Comparison of ENCODE assay signal across 8 cellular contexts in genomic region chr10:24383681-24384106, GRCh38.
DNase-seq lines count a peak whose midpoint lies in the region; TF ChIP-seq lines count a peak whose summit lies in the region.

No MANE protein-coding gene starts in this region.

- H3K27me3 ChIP-seq in AG04450 (ENCODE audit: control insufficient read depth, insufficient read depth, low read length) (peaks cover 6% of the 10 kb centered on the region), ovary (no peaks in the 10 kb centered on the region)

- DNase-seq in AG04450 (ENCODE audit: low read depth, low spot score) (peak; percentile 95), LNCaP clone FGC (ENCODE audit: low read depth) (peak; percentile 26), UCSD-AML1 (lab: John Stamatoyannopoulos, UW; ENCODE audit: unreplicated experiment) (peak; percentile 83), fibroblast of villous mesenchyme (ENCODE audit: low read depth) (peak; percentile 83), ovary (peak; percentile 89 to 95 (median 92)), NCI-H1694 (lab: John Stamatoyannopoulos, UW) (no peak)

- TF ChIP-seq EP300 in ovary (IDR thresholded peaks at IDR 0.05): peak; percentile 91

- no peak for TF ChIP-seq POLR2A in ovary (IDR thresholded peaks at IDR 0.05)

- H3K4me3 ChIP-seq in AG04450 (ENCODE audit: low read depth, low read length) (no peak overlapping the region), HEK293 (ENCODE audit: low read depth, low read length) (no peak overlapping the region), LNCaP clone FGC (ENCODE audit: low read depth, low read length) (no peak overlapping the region), fibroblast of villous mesenchyme (ENCODE audit: low read depth, low read length) (no peak overlapping the region), ovary (no peak overlapping the region)

- intact Hi-C loops in ovary (cut with DNase I): no loop called here

- H3K4me1 ChIP-seq in HEK293 (ENCODE audit: control insufficient read depth, insufficient read depth, low read length): peaks cover 4% of the 10 kb centered on the region
- peaks cover 1% of the 10 kb centered on the region for H3K4me1 ChIP-seq in ovary (ENCODE audit: insufficient read depth)

- peak overlapping the region; percentile 83 for H3K27ac ChIP-seq in AG04450 (ENCODE audit: low read depth, low read length)
- no peak overlapping the region; the same call in 1 of the 2 replicates for H3K27ac ChIP-seq in HEK293 (ENCODE audit: extremely low read depth, low read depth, low read length)
- H3K27ac ChIP-seq in ovary: peak overlapping the region in 1 of 2 donors; percentile 62

- 14 to 29% (median 14%) methylated on average over 10 of the region's 10 CpGs for WGBS in ovary, 3 donors

- H3K9me3 ChIP-seq in AG04450 (ENCODE audit: control insufficient read depth, insufficient read depth, low read length) (no peaks in the 10 kb centered on the region), HEK293 (ENCODE audit: control insufficient read depth, insufficient read depth, low read depth, low read length) (no peaks in the 10 kb centered on the region), ovary (no peaks in the 10 kb centered on the region)

- H3K36me3 ChIP-seq in HEK293 (ENCODE audit: control insufficient read depth in 2 of 2, insufficient read depth in 1 of 2, low read length in 2 of 2) (no peaks in the 10 kb centered on the region), ovary (no peaks in the 10 kb centered on the region)

- POLR2A ChIA-PET in AG04450 (lab: Yijun Ruan, JAX) (interaction anchor here (0.6 kb wide), 1 partner anchor 130 kb away, joined by 5 read pairs; no protein-coding TSS in a partner anchor), HEK293 (lab: Yijun Ruan, JAX) (no interaction called here)

- CTCF ChIA-PET in AG04450 (lab: Charles Lee): interaction anchor here (0.6 to 1.8 kb wide), 8 partner anchors 9 to 389 kb away, joined by 3 to 9 read pairs (median 4); no protein-coding TSS in a partner anchor
- CTCF ChIA-PET in HEK293 (lab: Yijun Ruan, JAX): interaction anchor here (0.6 to 1.7 kb wide), 17 partner anchors 8 to 826 kb away, joined by 3 to 7 read pairs (median 4); no protein-coding TSS in a partner anchor

- TF ChIP-seq CTCF in AG04450 (IDR thresholded peaks at IDR 0.05; ENCODE audit: low read depth, low read length) (peak; percentile 57), GM12872 (IDR thresholded peaks at IDR 0.05; ENCODE audit: insufficient read depth, low read depth, low read length) (peak; percentile 68), HEK293 (tag by site-specific recombination; IDR thresholded peaks at IDR 0.05) (no peak), LNCaP clone FGC (IDR thresholded peaks at IDR 0.05; ENCODE audit: control insufficient read depth, extremely low read depth, insufficient read depth) (peak; percentile 44), fibroblast of villous mesenchyme (IDR thresholded peaks at IDR 0.05; ENCODE audit: insufficient read depth, low read depth, low read length) (peak; percentile 13), ovary (IDR thresholded peaks at IDR 0.05) (peak in 2 of 3 donors; percentile 50 to 55)

TF ChIP-seq in HEK293, 187 proteins besides CTCF, POLR2A, EP300 and RAD21:
- no peak for TF ChIP-seq ZNF473 (tag by site-specific recombination; IDR thresholded peaks at IDR 0.05)
- TF ChIP-seq PRDM10 (tag by site-specific recombination; IDR thresholded peaks at IDR 0.05): peak; percentile 23; the same call in 1 of the 2 replicates
- TF ChIP-seq ZNF549 (tag by site-specific recombination; IDR thresholded peaks at IDR 0.05): no peak
- no peak for TF ChIP-seq KLF8 (tag by site-specific recombination; IDR thresholded peaks at IDR 0.05)
- no peak for TF ChIP-seq ZNF266 (tag by site-specific recombination; IDR thresholded peaks at IDR 0.05; ENCODE audit: low read depth)
- TF ChIP-seq ZBTB49 (tag by site-specific recombination; IDR thresholded peaks at IDR 0.05; ENCODE audit: low read depth): no peak
- TF ChIP-seq KLF16 (tag by site-specific recombination; IDR thresholded peaks at IDR 0.05): no peak
- no peak for TF ChIP-seq ZNF768 (tag by site-specific recombination; IDR thresholded peaks at IDR 0.05)
- TF ChIP-seq SCRT1 (tag by site-specific recombination; IDR thresholded peaks at IDR 0.05; ENCODE audit: borderline replicate concordance): no peak
- TF ChIP-seq ZNF660 (tag by site-specific recombination; IDR thresholded peaks at IDR 0.05): peak; percentile 89
- TF ChIP-seq ZNF416 (tag by site-specific recombination; IDR thresholded peaks at IDR 0.05): no peak
- peak; percentile 32; the same call in 1 of the 2 replicates for TF ChIP-seq TRIM28 (IDR thresholded peaks at IDR 0.05; ENCODE audit: borderline replicate concordance, low read length)
- no peak for TF ChIP-seq ZNF24 (tag by site-specific recombination; IDR thresholded peaks at IDR 0.05)
- no peak for TF ChIP-seq BCL11B (tag by site-specific recombination; IDR thresholded peaks at IDR 0.05; ENCODE audit: low read depth)
- no peak for TF ChIP-seq GFI1B (tag by site-specific recombination; IDR thresholded peaks at IDR 0.05)
- no peak for TF ChIP-seq ZNF548 (tag by site-specific recombination; IDR thresholded peaks at IDR 0.05)
- no peak for TF ChIP-seq ZNF404 (tag by site-specific recombination; IDR thresholded peaks at IDR 0.05)
- no peak for TF ChIP-seq ZNF214 (tag by site-specific recombination; IDR thresholded peaks at IDR 0.05; ENCODE audit: borderline replicate concordance)
- TF ChIP-seq ZNF558 (tag by site-specific recombination; IDR thresholded peaks at IDR 0.05): no peak
- peak; percentile 37 for TF ChIP-seq ZIC2 (tag by site-specific recombination; IDR thresholded peaks at IDR 0.05)
- TF ChIP-seq ZNF2 (tag by site-specific recombination; IDR thresholded peaks at IDR 0.05): no peak
- no peak for TF ChIP-seq SALL2 (tag by site-specific recombination; IDR thresholded peaks at IDR 0.05; ENCODE audit: borderline replicate concordance)
- no peak for TF ChIP-seq INSM2 (tag by site-specific recombination; IDR thresholded peaks at IDR 0.05)
- TF ChIP-seq RBAK (tag by site-specific recombination; IDR thresholded peaks at IDR 0.05): no peak
